Comparison of ENCODE assay signal across 12 cellular contexts in the genomic region with DNA sequence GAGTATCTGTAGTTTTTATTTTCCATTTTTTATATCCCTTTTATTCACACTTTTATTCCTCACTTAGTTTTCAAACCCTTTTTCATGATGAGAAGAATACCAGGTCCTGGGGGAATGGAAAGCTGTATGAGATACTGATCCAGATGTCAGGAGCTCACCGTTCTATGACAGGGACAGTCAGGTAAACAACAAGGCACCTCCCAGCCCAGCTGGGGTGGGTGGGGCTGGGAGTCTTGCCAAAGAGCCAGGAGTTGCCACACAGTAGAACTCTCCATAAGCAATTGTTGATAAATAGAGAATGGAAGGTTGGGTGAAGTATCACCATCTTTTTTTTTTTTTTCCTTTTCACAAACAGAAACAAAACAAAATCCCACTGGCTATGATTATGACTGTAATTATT.
"Had no signal": no experiment of that assay in that cellular context is flagged by ENCODE, and none has a peak within 500 bp of the region (broad histone marks: within the 10 kb centered on the region; RNA-seq: fewer than 3 reads in every experiment).

No MANE protein-coding gene starts in this region.

- H3K27ac ChIP-seq: left lung, pancreas, sigmoid colon, spleen, upper lobe of right lung, WERI-Rb-1 had no signal

- ATAC-seq: left lung; naive thymus-derived CD4-positive, alpha-beta T cell; pancreas; stimulated activated naive CD8-positive, alpha-beta T cell treated with anti-CD3 and anti-CD28 coated beads, Interleukin-15, amount 100 ng/mL, for 72 hours; upper lobe of right lung had no signal

- DNase-seq: activated CD4-positive, alpha-beta T cell treated with anti-CD3 and anti-CD28 coated beads, Interleukin-2, amount 50 U/mL, for 48 hours; activated naive CD4-positive, alpha-beta T cell treated with anti-CD3 and anti-CD28 coated beads, Interleukin-2, amount 50 U/mL, for 16 hours; activated T-cell treated with anti-CD3 and anti-CD28 coated beads, Interleukin-2, amount 50 U/mL, for 1 hour; islet precursor cell; left lung; naive thymus-derived CD4-positive, alpha-beta T cell; pancreas; sigmoid colon; spleen; stimulated activated naive CD8-positive, alpha-beta T cell treated with anti-CD3 and anti-CD28 coated beads, Interleukin-15, amount 100 ng/mL, for 72 hours; upper lobe of right lung; WERI-Rb-1 had no signal
